Comparison of ENCODE assay signal across 10 cellular contexts in the genomic region with DNA sequence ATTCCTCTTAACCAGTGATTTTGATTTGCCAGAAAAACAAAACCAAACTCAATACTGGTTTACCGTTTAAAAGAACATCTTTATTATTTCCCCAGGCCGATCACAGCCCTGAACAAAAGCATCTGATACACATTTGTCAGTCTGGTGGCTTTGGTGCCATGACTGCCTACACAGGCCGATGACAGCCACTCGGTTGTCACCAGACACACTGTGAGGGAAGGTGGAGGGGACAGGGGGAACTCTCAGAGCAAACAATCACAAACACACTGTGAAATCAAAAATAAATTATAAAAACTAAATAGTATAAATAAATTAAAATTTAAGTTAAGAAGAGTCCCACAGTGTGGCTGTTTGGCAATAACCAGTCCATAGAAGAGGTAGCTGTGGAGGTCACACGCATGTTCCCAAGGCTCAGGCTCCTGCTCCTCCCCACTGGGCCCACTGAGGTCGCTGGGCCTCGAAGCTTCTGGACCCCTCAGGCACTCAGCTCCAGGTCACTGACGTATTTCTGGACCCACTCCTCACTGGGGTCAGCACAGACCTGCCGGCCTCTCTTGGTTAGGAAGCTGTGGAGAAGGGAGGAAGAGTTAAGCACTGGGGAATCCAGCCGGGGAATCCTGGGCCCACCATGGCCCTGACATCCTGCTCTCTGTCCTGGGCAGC. TPM values are rescaled to one million over a fixed set of nuclear protein-coding genes. Genes with fewer than 3 reads are reported as not detected.
A peak's percentile ranks its signal among the peaks of the same experiment; 100 is the strongest.
DNase-seq lines count a peak whose midpoint lies in the region; ATAC-seq and TF ChIP-seq lines count a peak whose summit lies in the region.
"Not testable (repeated sequence)": the region's sequence is repeated elsewhere in the genome, so short reads cannot be mapped to it uniquely, and the experiment has no call there.
"Had no signal": no experiment of that assay in that cellular context is flagged by ENCODE, and none has a peak within 500 bp of the region (broad histone marks: within the 10 kb centered on the region; RNA-seq: fewer than 3 reads in every experiment).

No MANE protein-coding gene starts in this region.

- H2AK5ac ChIP-seq in mesendoderm (ENCODE audit: low read length), result not testable (repeated sequence)

- not testable (repeated sequence) for H3K4ac ChIP-seq in mesendoderm (ENCODE audit: low read depth, low read length)

- peak overlapping the region; percentile 18 for H3K56ac ChIP-seq in mesendoderm (ENCODE audit: low read length)

- POLR2A ChIA-PET in CD8-positive, alpha-beta memory T cell (lab: Charles Lee), result interaction anchor here (1.0 to 6.6 kb wide), 3 partner anchors 8 to 16 kb away, joined by 3 to 130 read pairs (median 3); partner anchors contain the start of gene CCL4L2

- H3K9ac ChIP-seq in mesendoderm (ENCODE audit: low read length), result not testable (repeated sequence)

- not testable (repeated sequence) for ATAC-seq in effector memory CD8-positive, alpha-beta T cell (replicated peaks)

- peaks cover 66 to 99% (median 93%) of the 10 kb centered on the region in 3 donors for H3K4me1 Mint-ChIP-seq in CD8-positive, alpha-beta memory T cell
- H3K4me1 Mint-ChIP-seq in activated T-cell treated with anti-CD3 and anti-CD28 coated beads, Interleukin-2, amount 50 U/mL, for 24 hours (ENCODE audit: low read depth), result peaks cover 45% of the 10 kb centered on the region
- H3K4me1 Mint-ChIP-seq in effector memory CD8-positive, alpha-beta T cell (ENCODE audit: low read depth in 2 of 2), result peaks cover 67 to 82% of the 10 kb centered on the region in 2 donors
- H3K4me1 Mint-ChIP-seq in osteocyte (ENCODE audit: unreplicated experiment), result not testable (repeated sequence)
- peaks cover 10% of the 10 kb centered on the region for H3K4me1 Mint-ChIP-seq in type B pancreatic cell (ENCODE audit: unreplicated experiment)

- H3K79me1 ChIP-seq in mesendoderm (ENCODE audit: low read length), result not testable (repeated sequence)

- not testable (repeated sequence) for H3K36me3 ChIP-seq in CD8-positive, alpha-beta memory T cell (ENCODE audit: insufficient read depth, low read length); mesendoderm (ENCODE audit: control insufficient read depth, insufficient read depth, low read length)

- peak overlapping the region in 7 of 8 donors; percentile 61 to 98 (median 92) for H3K27ac Mint-ChIP-seq in CD8-positive, alpha-beta memory T cell
- H3K27ac Mint-ChIP-seq in activated T-cell treated with anti-CD3 and anti-CD28 coated beads, Interleukin-2, amount 50 U/mL, for 24 hours; osteocyte (ENCODE audit: unreplicated experiment); type B pancreatic cell: not testable (repeated sequence)
- H3K27ac Mint-ChIP-seq in effector memory CD8-positive, alpha-beta T cell, result peak overlapping the region; percentile 90 to 93

- H3K18ac ChIP-seq in mesendoderm (ENCODE audit: low read length), result not testable (repeated sequence)

- no CpG with 5 or more reads among the region's 10 CpGs for WGBS in mesendoderm (ENCODE audit: extremely low coverage, insufficient coverage, low lambda C conversion rate)

- TF ChIP-seq POLR2A in GM19193 (IDR thresholded peaks at IDR 0.05; ENCODE audit: extremely low read depth, insufficient read depth, insufficient read length), result peak; percentile 24

- H3K4me2 ChIP-seq in mesendoderm (ENCODE audit: low read length), result not testable (repeated sequence)

- not testable (repeated sequence) for H3K27ac ChIP-seq in CD8-positive, alpha-beta memory T cell (ENCODE audit: low read depth, low read length); mesendoderm (ENCODE audit: low read depth, low read length)

- H3K36me3 Mint-ChIP-seq in CD8-positive, alpha-beta memory T cell, result peaks cover 0 to 11% (median 0%) of the 10 kb centered on the region in 3 donors
- H3K36me3 Mint-ChIP-seq in activated T-cell treated with anti-CD3 and anti-CD28 coated beads, Interleukin-2, amount 50 U/mL, for 24 hours (ENCODE audit: low read depth); osteocyte (ENCODE audit: unreplicated experiment); type B pancreatic cell: not testable (repeated sequence)
- peaks cover 16% of the 10 kb centered on the region for H3K36me3 Mint-ChIP-seq in effector memory CD8-positive, alpha-beta T cell (ENCODE audit: insufficient read depth)

- H3K9me3 ChIP-seq in CD8-positive, alpha-beta memory T cell (ENCODE audit: low read length), result not testable (repeated sequence)

- H3K4me3 Mint-ChIP-seq in CD8-positive, alpha-beta memory T cell, result peak overlapping the region in 6 of 7 donors; percentile 47 to 91 (median 82)
- H3K4me3 Mint-ChIP-seq in activated T-cell treated with anti-CD3 and anti-CD28 coated beads, Interleukin-2, amount 50 U/mL, for 24 hours, result peak overlapping the region; percentile 1
- H3K4me3 Mint-ChIP-seq in effector memory CD8-positive, alpha-beta T cell, result peak overlapping the region; percentile 82 to 83
- H3K4me3 Mint-ChIP-seq in osteocyte (ENCODE audit: unreplicated experiment); type B pancreatic cell: not testable (repeated sequence)

- not testable (repeated sequence) for H4K5ac ChIP-seq in mesendoderm (ENCODE audit: low read length)

- H3K27me3 ChIP-seq in CD8-positive, alpha-beta memory T cell (ENCODE audit: insufficient read depth, low read length, poor library complexity, severe bottlenecking); mesendoderm (ENCODE audit: insufficient read depth, low read length, poor library complexity): not testable (repeated sequence)

- peak in 1 of 5 donors; percentile 53 for DNase-seq in CD8-positive, alpha-beta memory T cell
- peak; percentile 33 for DNase-seq in NAMALWA (ENCODE audit: low spot score)
- not testable (repeated sequence) for DNase-seq in activated T-cell treated with anti-CD3 and anti-CD28 coated beads, Interleukin-2, amount 50 U/mL, for 24 hours; effector memory CD8-positive, alpha-beta T cell; mesendoderm
- DNase-seq in osteocyte (ENCODE audit: extremely low spot score, unreplicated experiment), result peak; percentile 80
- DNase-seq in type B pancreatic cell (ENCODE audit: extremely low spot score, unreplicated experiment), result peak; percentile 65

- H2BK15ac ChIP-seq in mesendoderm (replicated peaks; ENCODE audit: low read depth), result not testable (repeated sequence)

- not testable (repeated sequence) for H2BK5ac ChIP-seq in mesendoderm (ENCODE audit: low read length)

- H3K9me3 Mint-ChIP-seq in CD8-positive, alpha-beta memory T cell; activated T-cell treated with anti-CD3 and anti-CD28 coated beads, Interleukin-2, amount 50 U/mL, for 24 hours; effector memory CD8-positive, alpha-beta T cell; osteocyte (ENCODE audit: unreplicated experiment); type B pancreatic cell: not testable (repeated sequence)

- CTCF ChIA-PET in CD8-positive, alpha-beta memory T cell (lab: Charles Lee), result interaction anchor here (1.0 to 1.8 kb wide), 3 partner anchors 12 to 288 kb away, joined by 3 to 9 read pairs (median 4); a partner anchor contains a TSS

- not testable (repeated sequence) for H3K23ac ChIP-seq in mesendoderm (ENCODE audit: low read length)

- not testable (repeated sequence) for H4K8ac ChIP-seq in mesendoderm (ENCODE audit: low read depth, low read length)

- not testable (repeated sequence) for H2BK120ac ChIP-seq in mesendoderm (ENCODE audit: low read depth, low read length)

- not testable (repeated sequence) for H3K4me3 ChIP-seq in CD8-positive, alpha-beta memory T cell (ENCODE audit: low read length); mesendoderm (ENCODE audit: low read length)

- peaks cover 40% of the 10 kb centered on the region for H3K4me1 ChIP-seq in CD8-positive, alpha-beta memory T cell (ENCODE audit: insufficient read depth, low read length)
- not testable (repeated sequence) for H3K4me1 ChIP-seq in mesendoderm (ENCODE audit: control insufficient read depth, low read depth, low read length)

- not testable (repeated sequence) for H3K27me3 Mint-ChIP-seq in CD8-positive, alpha-beta memory T cell; effector memory CD8-positive, alpha-beta T cell
- peaks cover 26% of the 10 kb centered on the region for H3K27me3 Mint-ChIP-seq in activated T-cell treated with anti-CD3 and anti-CD28 coated beads, Interleukin-2, amount 50 U/mL, for 24 hours
- peaks cover 58% of the 10 kb centered on the region for H3K27me3 Mint-ChIP-seq in osteocyte (ENCODE audit: unreplicated experiment)
- H3K27me3 Mint-ChIP-seq in type B pancreatic cell, result peaks cover 29% of the 10 kb centered on the region

- not testable (repeated sequence) for H3K79me2 ChIP-seq in mesendoderm (ENCODE audit: control insufficient read depth, insufficient read depth, low read length)

- not testable (repeated sequence) for TF ChIP-seq CTCF in osteocyte (IDR thresholded peaks at IDR 0.05); type B pancreatic cell (conservative IDR thresholded peaks at IDR 0.05)

RNA-seq across cellular contexts. Expression of gene CCL3L1, which starts 1.6 kb away (rescaled TPM):
- total RNA-seq in CD8-positive, alpha-beta memory T cell, result 100 to 1,000 TPM; 138 to 164 TPM
- polyA plus RNA-seq in CD8-positive, alpha-beta memory T cell, result 2.9 TPM
- polyA plus RNA-seq in mesendoderm (2013, experiment 1 of 2), result 0.35 TPM
- polyA plus RNA-seq in mesendoderm (2013, experiment 2 of 2), result 0.36 TPM
- total RNA-seq in osteocyte (not detected in 2 replicates), type B pancreatic cell (ENCODE audit: low replicate concordance) (0.41 TPM in 1 of 2 replicates, not detected in the other)
- total RNA-seq: HT-29 had no signal
- polyA plus RNA-seq: A549 had no signal

RNA-seq across cellular contexts. Expression of gene CCL4L2, which starts 15.9 kb away (rescaled TPM):
- 100 to 1,000 TPM; 519 to 562 TPM for total RNA-seq in CD8-positive, alpha-beta memory T cell
- polyA plus RNA-seq in CD8-positive, alpha-beta memory T cell, result 4.9 TPM
- polyA plus RNA-seq in mesendoderm (2013, experiment 1 of 2), result not detected
- not detected for polyA plus RNA-seq in mesendoderm (2013, experiment 2 of 2)
- total RNA-seq in osteocyte (not detected in 2 replicates), type B pancreatic cell (ENCODE audit: low replicate concordance) (0.45 TPM in 1 of 2 replicates, not detected in the other)
- total RNA-seq: HT-29 had no signal
- polyA plus RNA-seq: A549 had no signal

RNA-seq across cellular contexts. Expression of gene TBC1D3B, which starts 18.5 kb away (rescaled TPM):
- total RNA-seq in CD8-positive, alpha-beta memory T cell, result 1 to 10 TPM; 3.3 to 4.4 TPM
- 0.49 TPM for polyA plus RNA-seq in CD8-positive, alpha-beta memory T cell
- polyA plus RNA-seq in mesendoderm (2013, experiment 1 of 2), result 0.60 TPM
- 0.60 TPM for polyA plus RNA-seq in mesendoderm (2013, experiment 2 of 2)
- total RNA-seq in osteocyte (11.7 and 12.6 TPM in 2 replicates), type B pancreatic cell (ENCODE audit: low replicate concordance) (14.5 and 18.0 TPM in 2 replicates)

Comparison
In these comparisons a context has a peak if more than half of its experiments do, and no peak if none do; other contexts are left out.
1. RNA of gene CCL3L1, which starts 1.6 kb away (total RNA-seq): 138 to 164 TPM in CD8-positive, alpha-beta memory T cell; 0.41 TPM in type B pancreatic cell and not detected in osteocyte; every median in the first group is over 10 times any median in the second.
2. RNA of gene CCL4L2, which starts 15.9 kb away (total RNA-seq): 519 to 562 TPM in CD8-positive, alpha-beta memory T cell; 0.45 TPM in type B pancreatic cell and not detected in osteocyte; every median in the first group is over 100 times any median in the second.